Comparison of ENCODE assay signal across 1 cellular context in the genomic region with DNA sequence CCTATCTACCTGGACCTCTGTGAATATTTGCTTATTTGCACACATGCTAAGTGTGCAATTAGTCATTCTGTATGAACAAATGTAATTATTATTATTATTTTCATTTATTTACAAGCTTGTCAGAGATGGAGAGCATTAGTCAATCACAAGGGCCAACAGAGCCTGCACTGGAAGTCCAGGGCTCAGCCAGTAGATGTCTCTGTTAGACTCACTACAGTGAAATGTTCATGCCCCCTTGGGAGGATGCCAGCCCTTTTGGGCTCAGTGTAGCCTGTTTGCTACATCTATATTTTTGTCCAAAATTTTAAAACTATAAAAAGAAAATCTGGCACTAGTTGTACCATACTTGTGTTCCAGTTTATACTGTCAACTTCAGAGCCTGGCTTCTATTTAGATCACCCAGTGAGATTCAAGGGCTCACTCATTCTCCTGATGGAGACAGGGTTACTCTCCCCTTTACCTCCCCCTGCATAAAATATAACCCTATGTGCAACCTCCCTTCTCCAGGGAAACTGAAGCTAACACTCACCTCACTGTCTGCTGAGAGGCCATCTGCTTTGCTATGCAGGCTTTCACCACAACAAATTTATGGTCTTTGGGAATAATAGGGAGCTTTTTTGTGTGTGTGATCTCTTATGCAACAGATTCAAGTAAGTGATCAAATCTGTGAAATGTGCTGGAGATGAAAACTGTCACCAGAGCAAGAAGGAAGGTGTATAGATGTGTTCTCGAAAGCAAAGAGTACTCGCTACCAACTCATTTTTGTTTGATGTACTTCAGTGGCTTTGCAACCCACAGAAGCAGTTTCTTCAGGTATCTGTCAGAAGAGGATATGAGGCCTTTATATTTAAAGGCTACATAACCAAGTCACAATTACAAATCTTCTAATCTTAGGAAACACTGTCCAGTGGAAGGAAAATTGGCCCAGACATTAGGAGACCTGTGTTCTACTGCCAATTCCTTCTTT.
A peak's percentile ranks its signal among the peaks of the same experiment; 100 is the strongest.
TF ChIP-seq lines count a peak whose summit lies in the region.

No MANE protein-coding gene starts in this region.

TF ChIP-seq in IMR-90, 13 proteins besides CTCF, POLR2A, EP300 and RAD21:
- TF ChIP-seq NFE2L2 (IDR thresholded peaks at IDR 0.05; ENCODE audit: low read depth, low read length) = no peak
- peak; percentile 19; the same call in 1 of the 2 replicates for TF ChIP-seq SMC3 (IDR thresholded peaks at IDR 0.05; ENCODE audit: low read depth, low read length)
- no peak for TF ChIP-seq MAZ (IDR thresholded peaks at IDR 0.05; ENCODE audit: borderline replicate concordance, low read depth, low read length)
